14 cellular contexts compared by ENCODE assay signal in the genomic region with DNA sequence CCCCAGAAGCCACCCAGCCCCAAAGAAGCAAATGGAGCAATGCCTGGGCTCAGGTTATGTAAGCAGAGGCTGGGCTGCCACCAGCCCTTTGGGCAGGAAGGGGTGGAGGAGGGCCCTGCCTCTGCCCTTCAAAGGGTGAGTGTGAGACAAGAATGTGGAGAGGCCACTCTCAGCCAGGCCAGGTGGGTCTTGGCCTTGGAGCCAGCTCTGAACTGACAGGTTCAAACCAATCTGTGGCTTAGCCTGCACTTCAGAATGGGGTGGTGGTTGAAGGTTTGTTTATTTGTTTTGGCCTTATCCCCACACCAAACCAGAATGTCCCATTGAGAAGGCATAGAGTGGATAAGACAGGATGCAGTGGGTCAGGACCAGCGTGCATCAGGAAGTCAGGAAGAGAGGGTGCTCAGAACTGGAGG. TPM values are rescaled to one million over a fixed set of nuclear protein-coding genes. Genes with fewer than 3 reads are reported as not detected.
A peak's percentile ranks its signal among the peaks of the same experiment; 100 is the strongest.
DNase-seq lines count a peak whose midpoint lies in the region; ATAC-seq and TF ChIP-seq lines count a peak whose summit lies in the region.
"Had no signal": no experiment of that assay in that cellular context is flagged by ENCODE, and none has a peak within 500 bp of the region (broad histone marks: within the 10 kb centered on the region; RNA-seq: fewer than 3 reads in every experiment).

No MANE protein-coding gene starts in this region.

- no peak overlapping the region for H3K18ac ChIP-seq in mesenchymal stem cell (ENCODE audit: low read depth in 1 of 2, low read length in 2 of 2)

- H2BK5ac ChIP-seq in mesenchymal stem cell (ENCODE audit: low read depth, low read length, poor library complexity, severe bottlenecking): no peak overlapping the region

- ATAC-seq in left lobe of liver (peak; percentile 54), GM18867 (IDR thresholded peaks at IDR 0.05; ENCODE audit: unreplicated experiment) (no peak), GM21360 (IDR thresholded peaks at IDR 0.05; ENCODE audit: unreplicated experiment) (no peak)

- peaks cover 7% of the 10 kb centered on the region for H3K4me1 ChIP-seq in mesenchymal stem cell (ENCODE audit: control insufficient read depth, insufficient read depth, low read depth, low read length)
- H3K4me1 ChIP-seq: testis had no signal

- H4K8ac ChIP-seq in mesenchymal stem cell (ENCODE audit: low read length): no peak overlapping the region

- in situ Hi-C loops in astrocyte of the cerebellum (cut with HindIII; ENCODE audit: low sequenced_read_pairs): no loop called here

- H3K14ac ChIP-seq in mesenchymal stem cell (ENCODE audit: low read length in 2 of 2): no peak overlapping the region

- no peak overlapping the region for H2BK15ac ChIP-seq in mesenchymal stem cell (ENCODE audit: low read depth, poor library complexity, severe bottlenecking)

- no peaks in the 10 kb centered on the region for H3K36me3 ChIP-seq in mesenchymal stem cell (ENCODE audit: control insufficient read depth in 1 of 2, insufficient read depth in 2 of 2, low read depth in 1 of 2, low read length in 2 of 2)

- peak; percentile 63 for DNase-seq in HT1080 (ENCODE audit: low read depth)
- DNase-seq in astrocyte of the cerebellum (ENCODE audit: low read depth): peak; percentile 47
- DNase-seq in left lobe of liver (ENCODE audit: low spot score): peak; percentile 56
- no peak for DNase-seq in NCI-H128 (lab: John Stamatoyannopoulos, UW; ENCODE audit: unreplicated experiment)
- DNase-seq in mesenchymal stem cell: no peak
- DNase-seq: activated CD4-positive, alpha-beta T cell treated with anti-CD3 and anti-CD28 coated beads, Interleukin-2, amount 50 U/mL, for 48 hours; hippocampal formation; nucleus accumbens; RPMI8226; testis had no signal

- no peak overlapping the region for H3K4ac ChIP-seq in mesenchymal stem cell (ENCODE audit: low read depth in 1 of 2, low read length in 2 of 2)

- H3K79me1 ChIP-seq in mesenchymal stem cell (replicated peaks; ENCODE audit: low read length, poor library complexity, severe bottlenecking): no peaks in the 10 kb centered on the region

- no peak overlapping the region for H2AFZ ChIP-seq in mesenchymal stem cell (ENCODE audit: low read depth, low read length)

- H2AK5ac ChIP-seq in mesenchymal stem cell (ENCODE audit: low read length, severe bottlenecking): no peak overlapping the region

- no peak overlapping the region for H3K4me2 ChIP-seq in mesenchymal stem cell (ENCODE audit: low read length, poor library complexity, severe bottlenecking)

- WGBS in mesenchymal stem cell: 60% methylated on average over 1 of the region's 1 CpG

- no peak overlapping the region for H3K4me3 ChIP-seq in astrocyte of the cerebellum (ENCODE audit: low read depth, low read length)
- H3K4me3 ChIP-seq in mesenchymal stem cell (ENCODE audit: insufficient read depth in 1 of 2, low read depth in 1 of 2, low read length in 2 of 2): no peak overlapping the region
- H3K4me3 ChIP-seq: testis had no signal

- no peak overlapping the region for H2BK12ac ChIP-seq in mesenchymal stem cell (ENCODE audit: low read length in 2 of 2)

- H3K9ac ChIP-seq in mesenchymal stem cell (ENCODE audit: low read length): no peak overlapping the region

- no peak overlapping the region for H4K91ac ChIP-seq in mesenchymal stem cell (ENCODE audit: low read length)

- peaks cover 0 to 8% of the 10 kb centered on the region in 2 experiments for H3K27me3 ChIP-seq in mesenchymal stem cell (ENCODE audit: control insufficient read depth in 1 of 2, insufficient read depth in 1 of 2, low read length in 2 of 2)
- H3K27me3 ChIP-seq: testis had no signal

- H3K27ac ChIP-seq in 22Rv1 (peak overlapping the region; percentile 97), mesenchymal stem cell (ENCODE audit: low read length, poor library complexity, severe bottlenecking) (no peak overlapping the region)
- H3K27ac ChIP-seq: testis had no signal

- TF ChIP-seq CTCF in 22Rv1 (IDR thresholded peaks at IDR 0.05) (no peak), astrocyte of the cerebellum (IDR thresholded peaks at IDR 0.05; ENCODE audit: low read depth, low read length, missing control alignments) (no peak)

- no peak overlapping the region for H3K23ac ChIP-seq in mesenchymal stem cell (ENCODE audit: low read length in 2 of 2)

- no peak overlapping the region for H2BK120ac ChIP-seq in mesenchymal stem cell (ENCODE audit: low read depth, low read length)

- H3K9me3 ChIP-seq in mesenchymal stem cell (ENCODE audit: control insufficient read depth, low read length): no peaks in the 10 kb centered on the region
- H3K9me3 ChIP-seq: testis had no signal

RNA-seq across cellular contexts. Expression of a gene that starts 29.8 kb away (rescaled TPM):
- 0.20 and 0.59 TPM in 2 replicates for total RNA-seq in HT1080 (2014; rRNA removed; shearing (Covaris generic))
- polyA plus RNA-seq in HT1080 (2015; cell fraction: cytosol; rRNA removed): 0.08 and 0.23 TPM in 2 replicates
- polyA plus RNA-seq in HT1080 (2015; cell fraction: nucleus; rRNA removed): 0.19 and 0.26 TPM in 2 replicates
- 0.55 TPM for total RNA-seq in left lobe of liver
- polyA plus RNA-seq in mesenchymal stem cell (2013, experiment 1 of 2): 0.01 TPM
- 0.01 TPM for polyA plus RNA-seq in mesenchymal stem cell (2013, experiment 2 of 2)
- total RNA-seq: NCI-H460 had no signal

RNA-seq across cellular contexts. Expression of a gene that starts 32.5 kb away (rescaled TPM):
- total RNA-seq in HT1080 (2014; rRNA removed; shearing (Covaris generic)): not detected in 2 replicates
- polyA plus RNA-seq in HT1080 (2015; cell fraction: cytosol; rRNA removed): not detected in 2 replicates
- not detected in 2 replicates for polyA plus RNA-seq in HT1080 (2015; cell fraction: nucleus; rRNA removed)
- total RNA-seq in left lobe of liver: 0.60 TPM
- not detected for polyA plus RNA-seq in mesenchymal stem cell (2013, experiment 1 of 2)
- polyA plus RNA-seq in mesenchymal stem cell (2013, experiment 2 of 2): not detected
- total RNA-seq: NCI-H460 had no signal

RNA-seq across cellular contexts. Expression of a gene that starts 48.3 kb away (rescaled TPM):
- 9.6 and 9.8 TPM in 2 replicates for total RNA-seq in HT1080 (2014; rRNA removed; shearing (Covaris generic))
- polyA plus RNA-seq in HT1080 (2015; cell fraction: cytosol; rRNA removed): 6.8 and 8.8 TPM in 2 replicates
- polyA plus RNA-seq in HT1080 (2015; cell fraction: nucleus; rRNA removed): 15.1 and 17.7 TPM in 2 replicates
- total RNA-seq in left lobe of liver: 3.0 TPM
- polyA plus RNA-seq in mesenchymal stem cell (2013, experiment 1 of 2): 2.7 TPM
- 2.7 TPM for polyA plus RNA-seq in mesenchymal stem cell (2013, experiment 2 of 2)

RNA-seq across cellular contexts. Expression of a gene that starts 50.3 kb away (rescaled TPM):
- 0.07 and 0.11 TPM in 2 replicates for total RNA-seq in HT1080 (2014; rRNA removed; shearing (Covaris generic))
- polyA plus RNA-seq in HT1080 (2015; cell fraction: cytosol; rRNA removed): 0.56 and 0.90 TPM in 2 replicates
- 1.8 and 2.0 TPM in 2 replicates for polyA plus RNA-seq in HT1080 (2015; cell fraction: nucleus; rRNA removed)
- total RNA-seq in left lobe of liver: 4.1 TPM
- 3.6 TPM for polyA plus RNA-seq in mesenchymal stem cell (2013, experiment 1 of 2)
- polyA plus RNA-seq in mesenchymal stem cell (2013, experiment 2 of 2): 3.4 TPM

RNA-seq across cellular contexts. Expression of a gene that starts 56.5 kb away (rescaled TPM):
- total RNA-seq in HT1080 (2014; rRNA removed; shearing (Covaris generic)): 0.13 TPM in 1 of 2 replicates, not detected in the other
- polyA plus RNA-seq in HT1080 (2015; cell fraction: cytosol; rRNA removed): 0.03 TPM in 2 replicates
- polyA plus RNA-seq in HT1080 (2015; cell fraction: nucleus; rRNA removed): 0.05 and 0.06 TPM in 2 replicates
- 23.3 TPM for total RNA-seq in left lobe of liver
- polyA plus RNA-seq in mesenchymal stem cell (2013, experiment 1 of 2): not detected
- polyA plus RNA-seq in mesenchymal stem cell (2013, experiment 2 of 2): not detected
- total RNA-seq: NCI-H460, testis had no signal

Comparison
In these comparisons a context has a peak if more than half of its experiments do, and no peak if none do; other contexts are left out.
1. DNase-seq: peak in HT1080 (single experiment), astrocyte of the cerebellum (single experiment) and left lobe of liver (single experiment); none in NCI-H128 (single experiment) and mesenchymal stem cell (single experiment).